ENCODE assay signal across 8 cellular contexts in the genomic region with DNA sequence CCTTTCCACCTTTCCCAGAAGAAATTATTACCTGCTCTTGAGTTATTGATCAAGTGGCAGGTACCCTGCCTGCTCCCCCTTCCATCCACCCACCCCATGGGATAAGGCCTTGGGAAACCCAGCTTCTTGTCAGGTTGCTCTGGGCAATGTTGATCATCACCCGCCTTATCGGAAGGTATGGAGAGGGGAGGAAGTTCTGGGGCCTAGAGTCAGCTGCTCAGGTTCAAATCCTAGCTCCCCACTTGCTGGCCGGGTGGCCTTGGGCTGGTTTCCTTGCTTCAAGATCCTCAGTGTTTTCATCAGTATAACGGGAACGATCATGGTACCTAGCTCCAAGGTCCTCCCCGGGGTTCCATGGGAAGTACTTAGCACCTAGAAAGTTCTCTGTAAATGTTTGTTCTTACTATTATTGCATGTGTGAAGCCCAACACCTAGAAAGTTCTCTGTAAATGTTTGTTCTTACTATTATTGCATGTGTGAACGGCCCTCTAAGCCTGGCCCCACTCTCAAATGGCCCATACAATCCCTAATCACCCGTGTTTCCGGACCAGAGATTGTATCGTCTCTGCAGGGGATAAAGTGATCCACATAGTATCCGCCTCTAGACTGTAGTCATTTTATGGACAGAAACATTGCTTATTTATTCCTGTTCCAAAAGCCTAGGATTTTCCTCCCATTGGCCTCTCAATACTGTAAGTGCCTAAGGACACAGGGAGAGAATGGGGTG. TPM values are rescaled to one million over a fixed set of nuclear protein-coding genes. Genes with fewer than 3 reads are reported as not detected.
DNase-seq lines count a peak whose midpoint lies in the region; ATAC-seq, FAIRE-seq and TF ChIP-seq lines count a peak whose summit lies in the region.

No MANE protein-coding gene starts in this region.

- peak in 1 of 2 experiments; percentile 43 for DNase-seq in A549 (ENCODE audit: low read depth in 1 of 2, low spot score in 1 of 2)
- no peak for DNase-seq in HAP-1 (ENCODE audit: low spot score in 2 of 2)
- DNase-seq in K562 (ENCODE audit: extremely low read depth in 1 of 4, low spot score in 3 of 4), result peak in 3 of 4 experiments; percentile 24 to 37 (median 26)
- no peak for DNase-seq in head of caudate nucleus
- DNase-seq in RWPE1 (ENCODE audit: low spot score), result no peak
- no peak for DNase-seq in RCC 7860 (ENCODE audit: low spot score)

- TF ChIP-seq POLR2A in A549 (IDR thresholded peaks at IDR 0.05; ENCODE audit: low read length) (no peak), K562 (conservative IDR thresholded peaks at IDR 0.05) (no peak)

- in situ Hi-C loops in HAP-1 (cut with MboI; ENCODE audit: low sequenced_read_pairs), result no loop called here
- in situ Hi-C loops in K562 (cut with MboI), result no loop called here

- H3K9me1 ChIP-seq in K562 (ENCODE audit: control insufficient read depth, insufficient read depth, low read length), result no peaks in the 10 kb centered on the region

- H3K9me3 ChIP-seq in A549, result no peaks in the 10 kb centered on the region
- H3K9me3 ChIP-seq in HAP-1, result no peaks in the 10 kb centered on the region
- H3K9me3 ChIP-seq in K562 (replicated peaks; ENCODE audit: control insufficient read depth, insufficient read depth, low read depth, low read length), result no peaks in the 10 kb centered on the region
- no peaks in the 10 kb centered on the region for H3K9me3 ChIP-seq in mononuclear cell (ENCODE audit: low read depth, low read length)

- BruUV-seq in K562 (replicated peaks; lab: Mats Ljungman, UMichigan), result TSS peak; percentile 82

- ATAC-seq in A549 (peak in 1 of 2 experiments; percentile 2; a peak in 1 of 6 replicates), K562 (peak; percentile 18), HG03196 (IDR thresholded peaks at IDR 0.05; ENCODE audit: unreplicated experiment) (no peak)

- 0 out of 2 replicates have a peak, but pooled peaks cover 4% of the 10 kb centered on the region for H4K20me1 ChIP-seq in K562 (replicated peaks; ENCODE audit: control insufficient read depth, insufficient read depth, low read length)

- intact Hi-C loops in K562 (cut with micrococcal nuclease) (no loop called here), head of caudate nucleus (cut with DNase I) (loop anchor here (2.0 to 10.0 kb wide), 3 partner anchors 74 to 172 kb away; no protein-coding TSS in a partner anchor)

- no peaks in the 10 kb centered on the region for H3K79me2 ChIP-seq in K562 (ENCODE audit: control insufficient read depth, insufficient read depth, low read length)

- TF ChIP-seq EP300 in A549 (IDR thresholded peaks at IDR 0.05) (no peak), K562 (IDR thresholded peaks at IDR 0.05; ENCODE audit: low read length) (no peak)

- FAIRE-seq in A549 (lab: Jason Lieb, UNC), result no peak
- peak; percentile 69 for FAIRE-seq in K562 (lab: Jason Lieb, UNC)
- no peak for FAIRE-seq in RCC 7860 (lab: Jason Lieb, UNC)

- POLR2A ChIA-PET in A549 (lab: Yijun Ruan, JAX) (interaction anchor here (1.2 to 2.9 kb wide), 4 partner anchors 13 to 68 kb away, joined by 3 to 17 read pairs (median 12); no protein-coding TSS in a partner anchor), K562 (lab: Yijun Ruan, JAX) (interaction anchor here (1.3 to 1.5 kb wide), 2 partner anchors 13 to 25 kb away, joined by 3 read pairs; no protein-coding TSS in a partner anchor), RWPE1 (lab: Yijun Ruan, JAX; ENCODE audit: low non-redundant PET) (no interaction called here)

- CTCF ChIA-PET in A549 (lab: Yijun Ruan, JAX) (interaction anchor here (0.9 to 4.7 kb wide), 6 partner anchors 12 to 171 kb away, joined by 3 to 35 read pairs (median 4); no protein-coding TSS in a partner anchor), K562 (lab: Yijun Ruan, JAX; ENCODE audit: low intra/inter-chr PET ratio) (no interaction called here), RWPE1 (lab: Yijun Ruan, JAX) (interaction anchor here (1.1 to 3.5 kb wide), 2 partner anchors 76 to 171 kb away, joined by 6 to 17 read pairs; no protein-coding TSS in a partner anchor)

- no peak for TF ChIP-seq RAD21 in A549 (conservative IDR thresholded peaks at IDR 0.05 in 1 of 2, IDR thresholded peaks at IDR 0.05 in 1 of 2)
- TF ChIP-seq RAD21 in K562 (CRISPR knock-in tag; conservative IDR thresholded peaks at IDR 0.05 in 1 of 2, IDR thresholded peaks at IDR 0.05 in 1 of 2), result no peak

- H3K27ac ChIP-seq in A549 (peak overlapping the region; percentile 92 to 98), K562 (ENCODE audit: extremely low read depth, low read depth, low read length) (peak overlapping the region; percentile 69), RWPE1 (no peak overlapping the region)

- H3K4me1 ChIP-seq in A549 (peaks cover 41% of the 10 kb centered on the region), HAP-1 (peaks cover 28% of the 10 kb centered on the region), K562 (replicated peaks in 1 of 2; ENCODE audit: control insufficient read depth in 2 of 2, insufficient read depth in 2 of 2, low read length in 2 of 2) (peaks cover 31 to 32% of the 10 kb centered on the region in 2 experiments), mononuclear cell (ENCODE audit: insufficient read depth, low read length) (peaks cover 62% of the 10 kb centered on the region)

- H3K9ac ChIP-seq in K562 (ENCODE audit: insufficient read depth in 1 of 2, low read depth in 2 of 2, low read length in 2 of 2), result peak overlapping the region; percentile 73 to 92; a peak in 3 of 4 replicates

- H3K27me3 ChIP-seq in HAP-1 (ENCODE audit: low read depth) (no peaks in the 10 kb centered on the region), K562 (ENCODE audit: control insufficient read depth in 2 of 2, insufficient read depth in 2 of 2, low read length in 2 of 2) (no peaks in the 10 kb centered on the region), mononuclear cell (ENCODE audit: insufficient read depth, low read length) (no peaks in the 10 kb centered on the region)

- TF ChIP-seq CTCF in A549 (IDR thresholded peaks at IDR 0.05) (no peak), K562 (IDR thresholded peaks at IDR 0.05 in 2 of 3, conservative IDR thresholded peaks at IDR 0.05 in 1 of 3; ENCODE audit: insufficient read depth in 2 of 3, low read depth in 1 of 3, low read length in 3 of 3) (no peak), RWPE1 (conservative IDR thresholded peaks at IDR 0.05; ENCODE audit: low read depth) (no peak)

- H3K4me2 ChIP-seq in A549, result peak overlapping the region; percentile 87
- H3K4me2 ChIP-seq in K562 (ENCODE audit: insufficient read depth, low read length), result peak overlapping the region; percentile 72

- H2AFZ ChIP-seq in K562 (ENCODE audit: low read depth, low read length), result peak overlapping the region; percentile 87; the same call in 1 of the 2 replicates

- no peaks in the 10 kb centered on the region for H3K36me3 ChIP-seq in HAP-1 (replicated peaks)
- no peaks in the 10 kb centered on the region for H3K36me3 ChIP-seq in K562 (ENCODE audit: control insufficient read depth, insufficient read depth, low read length)

- WGBS in A549 (ENCODE audit: missing lambda C conversion rate), result 69% methylated on average over 11 of the region's 11 CpGs
- 36% methylated on average over 11 of the region's 11 CpGs for WGBS in K562 (ENCODE audit: insufficient coverage, low coverage, missing lambda C conversion rate)

- H3K4me3 ChIP-seq in A549 (peak overlapping the region; percentile 84), HAP-1 (peak overlapping the region; percentile 48), K562 (peak overlapping the region; percentile 57), mononuclear cell (ENCODE audit: low read length) (peak overlapping the region; percentile 55)

TF ChIP-seq in A549, 52 proteins besides CTCF, POLR2A, EP300 and RAD21 (continues in another document):
- no peak for TF ChIP-seq ZC3H11A (IDR thresholded peaks at IDR 0.05)
- TF ChIP-seq, protein P1, sequence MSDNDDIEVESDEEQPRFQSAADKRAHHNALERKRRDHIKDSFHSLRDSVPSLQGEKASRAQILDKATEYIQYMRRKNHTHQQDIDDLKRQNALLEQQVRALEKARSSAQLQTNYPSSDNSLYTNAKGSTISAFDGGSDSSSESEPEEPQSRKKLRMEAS (IDR thresholded peaks at IDR 0.05), result no peak
- no peak for TF ChIP-seq CEBPB (IDR thresholded peaks at IDR 0.05)
- TF ChIP-seq JUNB (IDR thresholded peaks at IDR 0.05), result no peak
- no peak for TF ChIP-seq HOXB13 (CRISPR knock-in tag; IDR thresholded peaks at IDR 0.05; ENCODE audit: low read depth)

TF ChIP-seq in K562, 482 proteins besides CTCF, POLR2A, EP300 and RAD21 (continues in another document):
- peak; percentile 16; the same call in 1 of the 2 replicates for TF ChIP-seq ZFX (CRISPR knock-in tag; IDR thresholded peaks at IDR 0.05)
- no peak for TF ChIP-seq NCOA2 (IDR thresholded peaks at IDR 0.05; ENCODE audit: partially characterized antibody in 2 of 2)
- no peak for TF ChIP-seq PYGO2 (tag; IDR thresholded peaks at IDR 0.05)
- TF ChIP-seq NRF1 (conservative IDR thresholded peaks at IDR 0.05 in 1 of 2, IDR thresholded peaks at IDR 0.05 in 1 of 2), result no peak
- TF ChIP-seq JUND (IDR thresholded peaks at IDR 0.05; ENCODE audit: borderline replicate concordance, low read depth, low read length), result no peak
- no peak for TF ChIP-seq JUND (tag; IDR thresholded peaks at IDR 0.05; ENCODE audit: borderline replicate concordance, low read depth, low read length)

RNA-seq across cellular contexts. Expression of a gene that starts 1.1 kb away (rescaled TPM):
- 3.6 and 4.3 TPM in 2 replicates for polyA plus RNA-seq in A549 (2011; rRNA removed)
- polyA plus RNA-seq in A549 (2012; cell fraction: cytosol; rRNA removed), result 9.7 and 13.2 TPM in 2 replicates
- polyA plus RNA-seq in A549 (2012; cell fraction: nucleus; rRNA removed), result 19.4 and 21.9 TPM in 2 replicates
- polyA plus RNA-seq in A549 (2017; fragmentation: RNase III; extraction: RNeasy Plus Mini Kit Qiagen cat#74134 plus additional on column Dnase treatment), result 4.2 to 5.2 TPM (median 5.0 TPM) in 3 replicates
- polyA minus RNA-seq in A549 (2011; rRNA and poly(A)+ RNA removed), result 5.0 and 5.5 TPM in 2 replicates
- 7.3 and 17.0 TPM in 2 replicates for total RNA-seq in K562 (2011; cell fraction: chromatin; rRNA removed; ENCODE audit: low replicate concordance)
- total RNA-seq in K562 (2011; cell fraction: nucleolus; rRNA removed), result 5.9 and 8.0 TPM in 2 replicates
- 7.9 and 9.6 TPM in 2 replicates for total RNA-seq in K562 (2011; cell fraction: nucleoplasm; rRNA removed)
- total RNA-seq in K562 (2014; rRNA removed), result 5.4 and 9.3 TPM in 2 replicates
- 3.3 and 5.1 TPM in 2 replicates for total RNA-seq in K562 (2014; rRNA removed; fragmentation: Illumina TruSeq; extraction: Trizol)
- 4.7 and 4.8 TPM in 2 replicates for total RNA-seq in K562 (2015; rRNA removed; fragmentation: Illumina TruSeq; extraction: Trizol)
- 9.0 and 10.4 TPM in 2 replicates for total RNA-seq in K562 (2021)
- 1.8 and 4.9 TPM in 2 replicates for polyA plus RNA-seq in K562 (2011; rRNA removed)
- 2.5 and 2.6 TPM in 2 replicates for polyA plus RNA-seq in K562 (2011; cell fraction: cytosol; rRNA removed)
- polyA plus RNA-seq in K562 (2011; cell fraction: nucleus; rRNA removed), result 5.3 and 7.3 TPM in 2 replicates
- polyA plus RNA-seq in K562 (2012), result 5.7 and 10.6 TPM in 2 replicates
- polyA plus RNA-seq in K562 (2014; fragmentation: Illumina TruSeq; extraction: Trizol), result 5.5 and 6.1 TPM in 2 replicates
- polyA plus RNA-seq in K562 (2014; fragmentation: Nextera tagmentation; extraction: Ambion mirVana), result 1 to 10 TPM in 1 of 2 experiments, under 1 TPM in 1; 0.37 to 1.6 TPM
- 4.2 and 4.4 TPM in 2 replicates for polyA plus RNA-seq in K562 (2014; rRNA removed)
- 3.3 and 4.7 TPM in 2 replicates for polyA minus RNA-seq in K562 (2011; rRNA and poly(A)+ RNA removed)
- 1.6 and 4.8 TPM in 2 replicates for polyA minus RNA-seq in K562 (2011; cell fraction: cytosol; rRNA and poly(A)+ RNA removed)
- polyA minus RNA-seq in K562 (2011; cell fraction: nucleus; rRNA and poly(A)+ RNA removed), result 2.7 and 8.8 TPM in 2 replicates
- 128 TPM for total RNA-seq in mononuclear cell

Comparison
In these comparisons a context has a peak if more than half of its experiments do, and no peak if none do; other contexts are left out.
1. DNase-seq: peak in K562 (3 of 4); none in HAP-1 (0 of 2), head of caudate nucleus (0 of 42), RWPE1 (single experiment) and RCC 7860 (single experiment).
2. Peak in every context shown above with its lines, with median percentiles within 50 percentile points of each other: H3K4me3 ChIP-seq.